ENCODE assay signal across 6 cellular contexts in genomic region chr1:232927166-232927565, GRCh38. TPM values are rescaled to one million over a fixed set of nuclear protein-coding genes. Genes with fewer than 3 reads are reported as not detected.
DNase-seq lines count a peak whose midpoint lies in the region; ATAC-seq, FAIRE-seq and TF ChIP-seq lines count a peak whose summit lies in the region.
"Not testable (repeated sequence)": the region's sequence is repeated elsewhere in the genome, so short reads cannot be mapped to it uniquely, and the experiment has no call there.

No MANE protein-coding gene starts in this region.

- H3K27me3 ChIP-seq in CD4-positive, CD25-positive, alpha-beta regulatory T cell (ENCODE audit: control insufficient read depth, insufficient read depth, low read length); K562 (ENCODE audit: control insufficient read depth in 2 of 2, insufficient read depth in 2 of 2, low read length in 2 of 2); psoas muscle (ENCODE audit: insufficient read depth in 3 of 3, low read length in 2 of 3); skeletal muscle tissue (ENCODE audit: control insufficient read depth in 3 of 3, insufficient read depth in 3 of 3, low read length in 3 of 3): not testable (repeated sequence)

- not testable (repeated sequence) for H3K9ac ChIP-seq in K562 (ENCODE audit: insufficient read depth in 1 of 2, low read depth in 2 of 2, low read length in 2 of 2); skeletal muscle tissue (ENCODE audit: low read depth in 1 of 3, low read length in 3 of 3)

- peak overlapping the region in 2 of 3 donors; percentile 18 to 35 for H3K27ac Mint-ChIP-seq in CD4-positive, CD25-positive, alpha-beta regulatory T cell
- H3K27ac Mint-ChIP-seq in nephron progenitor cell = peak overlapping the region; percentile 78

- BruUV-seq in K562 (replicated peaks; lab: Mats Ljungman, UMichigan) = not testable (repeated sequence)

- H3K4me3 Mint-ChIP-seq in CD4-positive, CD25-positive, alpha-beta regulatory T cell; nephron progenitor cell: not testable (repeated sequence)

- in situ Hi-C loops in K562 (cut with MboI) = not testable (repeated sequence)

- not testable (repeated sequence) for H3K9me3 ChIP-seq in CD4-positive, CD25-positive, alpha-beta regulatory T cell (ENCODE audit: control insufficient read depth in 2 of 2, low read length in 2 of 2); HEK293 (ENCODE audit: control insufficient read depth, insufficient read depth, low read depth, low read length); K562 (replicated peaks; ENCODE audit: control insufficient read depth, insufficient read depth, low read depth, low read length); psoas muscle; skeletal muscle tissue (ENCODE audit: control insufficient read depth in 3 of 3, low read length in 3 of 3)

- H3K9me1 ChIP-seq in K562 (ENCODE audit: control insufficient read depth, insufficient read depth, low read length) = not testable (repeated sequence)

- peak; percentile 60 for FAIRE-seq in K562 (lab: Jason Lieb, UNC)

- H3K4me1 ChIP-seq in CD4-positive, CD25-positive, alpha-beta regulatory T cell (ENCODE audit: control insufficient read depth, insufficient read depth, low read length, poor library complexity, severe bottlenecking) = peaks cover 34% of the 10 kb centered on the region
- not testable (repeated sequence) for H3K4me1 ChIP-seq in HEK293 (ENCODE audit: control insufficient read depth, insufficient read depth, low read length); K562 (replicated peaks in 1 of 2; ENCODE audit: control insufficient read depth in 2 of 2, insufficient read depth in 2 of 2, low read length in 2 of 2); psoas muscle
- peaks cover 6 to 12% (median 8%) of the 10 kb centered on the region in 3 donors for H3K4me1 ChIP-seq in skeletal muscle tissue (ENCODE audit: control insufficient read depth in 3 of 3, insufficient read depth in 3 of 3, low read length in 3 of 3)

- POLR2A ChIA-PET in HEK293 (lab: Yijun Ruan, JAX); K562 (lab: Yijun Ruan, JAX): not testable (repeated sequence)

- TF ChIP-seq CTCF in HEK293 (tag by site-specific recombination; IDR thresholded peaks at IDR 0.05); K562 (IDR thresholded peaks at IDR 0.05 in 2 of 3, conservative IDR thresholded peaks at IDR 0.05 in 1 of 3; ENCODE audit: insufficient read depth in 2 of 3, low read depth in 1 of 3, low read length in 3 of 3); nephron progenitor cell (IDR thresholded peaks at IDR 0.05); psoas muscle (IDR thresholded peaks at IDR 0.05): not testable (repeated sequence)

- not testable (repeated sequence) for H3K4me2 ChIP-seq in K562 (ENCODE audit: insufficient read depth, low read length)

- TF ChIP-seq POLR2A in K562 (conservative IDR thresholded peaks at IDR 0.05) = not testable (repeated sequence)

- not testable (repeated sequence) for H2AFZ ChIP-seq in K562 (ENCODE audit: low read depth, low read length)

- H3K9me3 Mint-ChIP-seq in CD4-positive, CD25-positive, alpha-beta regulatory T cell; nephron progenitor cell: not testable (repeated sequence)

- not testable (repeated sequence) for H3K36me3 ChIP-seq in CD4-positive, CD25-positive, alpha-beta regulatory T cell (ENCODE audit: control insufficient read depth, insufficient read depth, low read length); HEK293 (ENCODE audit: control insufficient read depth in 2 of 2, insufficient read depth in 1 of 2, low read length in 2 of 2); K562 (ENCODE audit: control insufficient read depth, insufficient read depth, low read length); psoas muscle (ENCODE audit: insufficient read depth in 1 of 2, low read depth in 1 of 2); skeletal muscle tissue (ENCODE audit: control insufficient read depth in 3 of 3, insufficient read depth in 3 of 3, low read length in 3 of 3)

- not testable (repeated sequence) for DNase-seq in CD4-positive, CD25-positive, alpha-beta regulatory T cell; K562 (ENCODE audit: extremely low read depth in 1 of 4, low spot score in 3 of 4); nephron progenitor cell; psoas muscle

- not testable (repeated sequence) for ATAC-seq in CD4-positive, CD25-positive, alpha-beta regulatory T cell (ENCODE audit: low read depth in 2 of 2); K562; psoas muscle

- WGBS in K562 (ENCODE audit: insufficient coverage, low coverage, missing lambda C conversion rate) = 1% methylated on average over 6 of the region's 6 CpGs
- 52 to 85% (median 61%) methylated on average over 6 of the region's 6 CpGs for WGBS in psoas muscle, 3 donors

- TF ChIP-seq RAD21 in K562 (CRISPR knock-in tag; conservative IDR thresholded peaks at IDR 0.05 in 1 of 2, IDR thresholded peaks at IDR 0.05 in 1 of 2) = not testable (repeated sequence)

- not testable (repeated sequence) for H4K20me1 ChIP-seq in K562 (replicated peaks; ENCODE audit: control insufficient read depth, insufficient read depth, low read length)

- peaks cover 7 to 33% (median 23%) of the 10 kb centered on the region in 4 donors for H3K4me1 Mint-ChIP-seq in CD4-positive, CD25-positive, alpha-beta regulatory T cell
- H3K4me1 Mint-ChIP-seq in nephron progenitor cell = peaks cover 71% of the 10 kb centered on the region

- CTCF ChIA-PET in HEK293 (lab: Yijun Ruan, JAX) = interaction anchor here (0.9 kb wide), 1 partner anchor 8 kb away, joined by 3 read pairs; no protein-coding TSS in a partner anchor
- CTCF ChIA-PET in K562 (lab: Yijun Ruan, JAX; ENCODE audit: low intra/inter-chr PET ratio) = not testable (repeated sequence)

- not testable (repeated sequence) for H3K79me2 ChIP-seq in K562 (ENCODE audit: control insufficient read depth, insufficient read depth, low read length)

- not testable (repeated sequence) for TF ChIP-seq EP300 in K562 (IDR thresholded peaks at IDR 0.05; ENCODE audit: low read length)

- not testable (repeated sequence) for H3K4me3 ChIP-seq in CD4-positive, CD25-positive, alpha-beta regulatory T cell (ENCODE audit: low read depth, low read length); HEK293 (ENCODE audit: low read depth, low read length); K562; psoas muscle
- H3K4me3 ChIP-seq in skeletal muscle tissue (ENCODE audit: low read length in 3 of 3) = peak overlapping the region in 1 of 3 donors; percentile 17

- not testable (repeated sequence) for H3K27ac ChIP-seq in CD4-positive, CD25-positive, alpha-beta regulatory T cell (ENCODE audit: insufficient read depth, low read length, poor library complexity, severe bottlenecking); HEK293 (ENCODE audit: extremely low read depth, low read depth, low read length); K562 (ENCODE audit: extremely low read depth, low read depth, low read length)
- H3K27ac ChIP-seq in psoas muscle (peak overlapping the region; percentile 81), skeletal muscle tissue (ENCODE audit: low read depth, low read length) (peak overlapping the region; percentile 34)

- intact Hi-C loops in K562 (cut with micrococcal nuclease); psoas muscle (cut with DNase I): not testable (repeated sequence)

- H3K27me3 Mint-ChIP-seq in CD4-positive, CD25-positive, alpha-beta regulatory T cell; nephron progenitor cell (ENCODE audit: low read depth, poor library complexity): not testable (repeated sequence)

- H3K36me3 Mint-ChIP-seq in CD4-positive, CD25-positive, alpha-beta regulatory T cell; nephron progenitor cell (ENCODE audit: low read depth): not testable (repeated sequence)

TF ChIP-seq in HEK293, 187 proteins besides CTCF, POLR2A, EP300 and RAD21:
- peak; percentile 14 for TF ChIP-seq SETDB1 (IDR thresholded peaks at IDR 0.05; ENCODE audit: insufficient read length, low read length)
TF ChIP-seq in HEK293: peak in this region for 1; not testable (repeated sequence) for 186.

TF ChIP-seq in K562, 482 proteins besides CTCF, POLR2A, EP300 and RAD21:
- TF ChIP-seq ZNF431 (CRISPR knock-in tag; IDR thresholded peaks at IDR 0.05) = peak; percentile 97
TF ChIP-seq in K562: peak in this region for 1; not testable (repeated sequence) for 481.

RNA-seq across cellular contexts. Expression of gene NTPCR, which starts 23.2 kb away (rescaled TPM):
- total RNA-seq in CD4-positive, CD25-positive, alpha-beta regulatory T cell = 12.4 TPM
- polyA plus RNA-seq in CD4-positive, CD25-positive, alpha-beta regulatory T cell = 10 to 100 TPM; 22.3 to 72.0 (median 47.8) TPM
- 13.4 and 27.5 TPM in 2 replicates for total RNA-seq in K562 (2011; cell fraction: chromatin; rRNA removed; ENCODE audit: low replicate concordance)
- 8.7 and 12.6 TPM in 2 replicates for total RNA-seq in K562 (2011; cell fraction: nucleolus; rRNA removed)
- 17.9 and 28.5 TPM in 2 replicates for total RNA-seq in K562 (2011; cell fraction: nucleoplasm; rRNA removed)
- total RNA-seq in K562 (2014; rRNA removed) (19.3 and 29.2 TPM in 2 replicates), K562 (2014; rRNA removed; fragmentation: Illumina TruSeq; extraction: Trizol) (49.6 and 54.5 TPM in 2 replicates), K562 (2015; rRNA removed; fragmentation: Illumina TruSeq; extraction: Trizol) (36.4 and 37.9 TPM in 2 replicates), K562 (2021) (48.8 and 52.6 TPM in 2 replicates), psoas muscle (10 to 100 TPM; 37.2 to 72.0 (median 62.2) TPM), skeletal muscle tissue (11.0 TPM)
- polyA plus RNA-seq in K562 (2011; rRNA removed) (44.3 and 47.3 TPM in 2 replicates), K562 (2014; fragmentation: Illumina TruSeq; extraction: Trizol) (57.4 and 60.8 TPM in 2 replicates), K562 (2014; fragmentation: Nextera tagmentation; extraction: Ambion mirVana) (100 to 1,000 TPM; 101 to 105 TPM), K562 (2014; rRNA removed) (36.9 and 40.4 TPM in 2 replicates), psoas muscle (10 to 100 TPM; 34.8 to 75.1 (median 65.0) TPM)
- polyA plus RNA-seq in K562 (2011; cell fraction: cytosol; rRNA removed) = 14.7 and 20.5 TPM in 2 replicates
- polyA plus RNA-seq in K562 (2011; cell fraction: nucleus; rRNA removed) = 21.2 and 25.4 TPM in 2 replicates
- 54.3 and 59.2 TPM in 2 replicates for polyA plus RNA-seq in K562 (2012)
- 20.2 and 25.0 TPM in 2 replicates for polyA minus RNA-seq in K562 (2011; rRNA and poly(A)+ RNA removed)
- 9.9 and 20.2 TPM in 2 replicates for polyA minus RNA-seq in K562 (2011; cell fraction: cytosol; rRNA and poly(A)+ RNA removed)
- 21.1 and 27.5 TPM in 2 replicates for polyA minus RNA-seq in K562 (2011; cell fraction: nucleus; rRNA and poly(A)+ RNA removed)
